8 cellular contexts compared by ENCODE assay signal in genomic region chr14:77151245-77151644, GRCh38. TPM values are rescaled to one million over a fixed set of nuclear protein-coding genes. Genes with fewer than 3 reads are reported as not detected.
DNase-seq lines count a peak whose midpoint lies in the region; ATAC-seq and TF ChIP-seq lines count a peak whose summit lies in the region.

No MANE protein-coding gene starts in this region.

- H3K27ac ChIP-seq in HEK293 (ENCODE audit: extremely low read depth, low read depth, low read length) = no peak overlapping the region
- no peak overlapping the region for H3K27ac ChIP-seq in SJCRH30

- H3K4me1 Mint-ChIP-seq in Calu3 (ENCODE audit: low read depth, unreplicated experiment) = no peaks in the 10 kb centered on the region

- H3K36me3 Mint-ChIP-seq in Calu3 (ENCODE audit: insufficient read depth, unreplicated experiment) = no peaks in the 10 kb centered on the region

- CTCF ChIA-PET in Calu3 (lab: Charles Lee) (interaction anchor here (0.8 to 3.2 kb wide), 14 partner anchors 8 to 278 kb away, joined by 3 to 33 read pairs (median 6); partner anchors contain the start of genes SAMD15 and TMED8), HEK293 (lab: Yijun Ruan, JAX) (interaction anchor here (0.5 to 8.1 kb wide), 40 partner anchors 10 to 1250 kb away, joined by 3 to 82 read pairs (median 4); partner anchors contain the start of genes GSTZ1, TMEM63C and ZDHHC22)

- H3K4me3 ChIP-seq in HEK293 (ENCODE audit: low read depth, low read length) = no peak overlapping the region
- no peak overlapping the region for H3K4me3 ChIP-seq in SJCRH30

- ATAC-seq in GM18907 (IDR thresholded peaks at IDR 0.05; ENCODE audit: unreplicated experiment) = no peak
- ATAC-seq in GM19452 (IDR thresholded peaks at IDR 0.05; ENCODE audit: unreplicated experiment) = no peak

- H3K9me3 Mint-ChIP-seq in Calu3 (ENCODE audit: low read depth, unreplicated experiment) = no peaks in the 10 kb centered on the region

- TF ChIP-seq CTCF in Calu3 (IDR thresholded peaks at IDR 0.05; ENCODE audit: unreplicated experiment) (peak; percentile 52), HEK293 (tag by site-specific recombination; IDR thresholded peaks at IDR 0.05) (no peak)

- no peak overlapping the region for H3K27ac Mint-ChIP-seq in Calu3 (ENCODE audit: unreplicated experiment)

- peaks cover 63% of the 10 kb centered on the region for H3K27me3 Mint-ChIP-seq in Calu3 (ENCODE audit: unreplicated experiment)

- H3K36me3 ChIP-seq in HEK293 (ENCODE audit: control insufficient read depth in 2 of 2, insufficient read depth in 1 of 2, low read length in 2 of 2) (no peaks in the 10 kb centered on the region), SJCRH30 (no peaks in the 10 kb centered on the region)

- H3K27me3 ChIP-seq in SJCRH30 = no peaks in the 10 kb centered on the region

- intact Hi-C loops in Calu3 (cut with micrococcal nuclease; ENCODE audit: unreplicated experiment) = loop anchor here (2.0 kb wide), 1 partner anchor 274 kb away; no protein-coding TSS in a partner anchor

- DNase-seq in Calu3 = peak; percentile 56
- DNase-seq in SJCRH30 = peak; percentile 36 to 55
- peak; percentile 17 for DNase-seq in iris pigment epithelial cell (ENCODE audit: low read depth)
- no peak for DNase-seq in NK-92 treated with Interleukin-12 subunit alpha and Interleukin-12 subunit beta, amount 100 ng/mL, for 24 hours (lab: John Stamatoyannopoulos, UW)
- DNase-seq in amniotic stem cell (lab: John Stamatoyannopoulos, UW) = no peak

- POLR2A ChIA-PET in HEK293 (lab: Yijun Ruan, JAX) = interaction anchor here (1.0 to 1.6 kb wide), 2 partner anchors 165 to 170 kb away, joined by 3 read pairs; partner anchors contain the start of gene GSTZ1

- no peaks in the 10 kb centered on the region for H3K9me3 ChIP-seq in HEK293 (ENCODE audit: control insufficient read depth, insufficient read depth, low read depth, low read length)
- no peaks in the 10 kb centered on the region for H3K9me3 ChIP-seq in SJCRH30 (replicated peaks)

- H3K4me1 ChIP-seq in HEK293 (ENCODE audit: control insufficient read depth, insufficient read depth, low read length) = no peaks in the 10 kb centered on the region
- peaks cover 23% of the 10 kb centered on the region for H3K4me1 ChIP-seq in SJCRH30

- no peak overlapping the region for H3K4me3 Mint-ChIP-seq in Calu3 (ENCODE audit: low read depth, unreplicated experiment)

- no TSS peak for BruUV-seq in Calu3 (replicated peaks; lab: Mats Ljungman, UMichigan)

TF ChIP-seq in HEK293, 187 proteins besides CTCF, POLR2A, EP300 and RAD21:
- TF ChIP-seq ZNF341 (tag by site-specific recombination; IDR thresholded peaks at IDR 0.05; ENCODE audit: low read depth) (no peak), ZNF654 (tag by site-specific recombination; IDR thresholded peaks at IDR 0.05; ENCODE audit: low read depth) (0 out of 2 replicates have a peak, but pooled peaks have one; percentile 18), SP7 (tag by site-specific recombination; IDR thresholded peaks at IDR 0.05) (0 out of 2 replicates have a peak, but pooled peaks have one; percentile 33)

RNA-seq across cellular contexts. Expression of gene ZDHHC22, which starts 9.7 kb away (rescaled TPM):
- not detected in 2 replicates for total RNA-seq in Calu3 (2022)
- 12.1 and 13.4 TPM in 2 replicates for total RNA-seq in SJCRH30 (2014; rRNA removed; shearing (Covaris generic))

RNA-seq across cellular contexts. Expression of gene TMEM63C, which starts 30.4 kb away (rescaled TPM):
- total RNA-seq in Calu3 (2022) = 1.1 and 2.1 TPM in 2 replicates
- 4.5 and 5.2 TPM in 2 replicates for total RNA-seq in SJCRH30 (2014; rRNA removed; shearing (Covaris generic))

RNA-seq across cellular contexts. Expression of gene CIPC, which starts 53.2 kb away (rescaled TPM):
- 16.5 and 18.9 TPM in 2 replicates for total RNA-seq in Calu3 (2022)
- 13.2 and 14.0 TPM in 2 replicates for total RNA-seq in SJCRH30 (2014; rRNA removed; shearing (Covaris generic))

Comparison
In these comparisons a context has a peak if more than half of its experiments do, and no peak if none do; other contexts are left out.
1. DNase-seq: peak in Calu3 (single experiment), SJCRH30 (2 of 2) and iris pigment epithelial cell (single experiment); none in NK-92 treated with Interleukin-12 subunit alpha and Interleukin-12 subunit beta, amount 100 ng/mL, for 24 hours (single experiment) and amniotic stem cell (single experiment).
2. RNA of gene ZDHHC22, which starts 9.7 kb away (total RNA-seq): 12.1 to 13.4 TPM in SJCRH30; not detected in Calu3; every median in the first group is over 10 times any median in the second.